Comparison of ENCODE assay signal across 8 cellular contexts in the genomic region with DNA sequence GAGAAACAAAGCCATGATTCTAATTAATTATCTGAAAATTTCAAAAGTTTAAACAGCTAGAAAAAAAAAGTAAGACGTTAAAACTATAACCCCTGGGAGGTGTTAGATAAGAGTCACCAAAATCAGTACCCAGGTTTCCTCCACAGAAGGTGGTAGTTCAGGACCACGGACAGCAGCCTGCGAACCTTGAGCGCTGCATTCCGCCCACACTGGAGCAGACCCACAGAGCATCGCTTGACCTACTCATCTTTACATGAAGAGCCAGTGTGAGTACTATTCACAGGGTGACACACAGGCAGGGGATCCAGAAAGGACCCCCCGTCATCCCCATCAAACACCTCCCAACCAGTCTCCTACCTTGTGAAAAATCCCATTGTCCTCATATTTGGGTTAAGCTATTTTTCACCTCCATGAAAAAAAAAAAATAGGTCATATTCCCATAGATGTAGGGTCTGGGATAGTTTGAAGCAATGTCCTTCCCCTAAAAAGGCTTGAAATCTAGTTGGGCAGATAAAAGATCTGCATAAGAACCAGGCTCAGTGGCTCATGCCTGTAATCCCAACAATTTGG.
A peak's percentile ranks its signal among the peaks of the same experiment; 100 is the strongest.
DNase-seq lines count a peak whose midpoint lies in the region; TF ChIP-seq lines count a peak whose summit lies in the region.

No MANE protein-coding gene starts in this region.

- peak; percentile 72 for DNase-seq in GM20000 (ENCODE audit: low spot score)
- DNase-seq in RKO (ENCODE audit: low spot score), result peak; percentile 56
- peak; percentile 74 to 81 for DNase-seq in T47D (ENCODE audit: low read depth in 1 of 2, low spot score in 1 of 2)
- peak; percentile 38 for DNase-seq in stimulated activated CD4-positive, alpha-beta T cell treated with anti-CD3 and anti-CD28 coated beads, Interleukin-12 subunit alpha, Interleukin-12 subunit beta, amount 100 ng/mL, for 4 hours
- no peak for DNase-seq in NCI-H2196 (lab: John Stamatoyannopoulos, UW; ENCODE audit: unreplicated experiment)
- no peak for DNase-seq in hepatic stellate cell (ENCODE audit: low spot score)
- DNase-seq in inferior parietal cortex (ENCODE audit: extremely low spot score), result no peak
- no peak for DNase-seq in NCI-H2227 (lab: John Stamatoyannopoulos, UW; ENCODE audit: unreplicated experiment)

- no peak for TF ChIP-seq CTCF in GM20000 (IDR thresholded peaks at IDR 0.05; ENCODE audit: extremely low read depth, missing control alignments)

- in situ Hi-C loops in T47D (cut with HindIII; ENCODE audit: low pct_unique_long_range_greater_than_20kb, low sequenced_read_pairs), result no loop called here

Comparison
In these comparisons a context has a peak if more than half of its experiments do, and no peak if none do; other contexts are left out.
1. DNase-seq: peak in GM20000 (single experiment), RKO (single experiment), T47D (2 of 2) and stimulated activated CD4-positive, alpha-beta T cell treated with anti-CD3 and anti-CD28 coated beads, Interleukin-12 subunit alpha, Interleukin-12 subunit beta, amount 100 ng/mL, for 4 hours (single experiment); none in NCI-H2196 (single experiment), hepatic stellate cell (single experiment), inferior parietal cortex (single experiment) and NCI-H2227 (single experiment).